ENCODE assay signal across 7 cellular contexts in the genomic region with DNA sequence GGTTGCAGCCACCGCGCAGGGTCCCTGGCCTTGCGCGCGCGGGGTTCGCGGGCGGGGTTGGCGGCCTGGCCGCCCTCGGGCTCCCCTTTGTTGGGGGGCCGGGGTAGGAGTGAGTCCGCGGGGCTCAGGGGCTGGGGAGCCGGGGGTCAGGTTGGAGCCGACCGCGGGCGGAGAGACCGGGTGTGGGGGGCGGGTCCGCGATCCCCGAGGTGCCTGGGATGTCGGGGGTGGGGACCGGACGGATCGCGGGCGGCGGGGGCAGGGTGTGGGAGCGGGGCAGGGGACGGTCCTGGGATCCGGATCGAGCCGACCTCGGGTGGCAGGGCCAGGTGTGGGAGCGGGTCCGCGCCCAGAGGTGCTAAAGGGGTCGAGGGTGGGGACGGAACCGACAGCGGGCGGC.
DNase-seq lines count a peak whose midpoint lies in the region; ATAC-seq, FAIRE-seq and TF ChIP-seq lines count a peak whose summit lies in the region.
"Not testable (repeated sequence)": the region's sequence is repeated elsewhere in the genome, so short reads cannot be mapped to it uniquely, and the experiment has no call there.

No MANE protein-coding gene starts in this region.

- H2AFZ ChIP-seq in OCI-LY3 (ENCODE audit: low read depth, low read length); HepG2 (ENCODE audit: low read length): not testable (repeated sequence)

- peak; percentile 12 for ATAC-seq in GM19351 (IDR thresholded peaks at IDR 0.05; ENCODE audit: unreplicated experiment)
- peak; percentile 5 for ATAC-seq in HG02798 (IDR thresholded peaks at IDR 0.05; ENCODE audit: poor library complexity, unreplicated experiment)
- peak; percentile 18 for ATAC-seq in activated CD8-positive, alpha-beta memory T cell treated with anti-CD3 and anti-CD28 coated beads, Interleukin-2, amount 10 ng/mL, durations not matched to agents 7 days and 5 days
- ATAC-seq in effector memory CD8-positive, alpha-beta T cell (replicated peaks), result peak; percentile 4
- ATAC-seq in HepG2, result peak; percentile 17

- H3K4me3 ChIP-seq in OCI-LY3 (ENCODE audit: low read length), result peak overlapping the region; percentile 43; the same call in 1 of the 2 replicates
- peak overlapping the region in 1 of 3 experiments; percentile 51; a peak in 2 of 6 replicates for H3K4me3 ChIP-seq in HepG2 (replicated peaks in 1 of 3; ENCODE audit: insufficient read depth in 1 of 3, low read depth in 2 of 3, low read length in 3 of 3)
- peak overlapping the region in 4 of 7 experiments; percentile 19 to 41 (median 24) for H3K4me3 ChIP-seq in skin epidermis

- H3K4me2 ChIP-seq in OCI-LY3 (ENCODE audit: low read length); HepG2 (ENCODE audit: low read depth, low read length): not testable (repeated sequence)

- H3K4me1 Mint-ChIP-seq in activated CD8-positive, alpha-beta memory T cell treated with anti-CD3 and anti-CD28 coated beads, Interleukin-2, amount 10 ng/mL, durations not matched to agents 7 days and 5 days; effector memory CD8-positive, alpha-beta T cell (ENCODE audit: low read depth in 2 of 2): not testable (repeated sequence)

- not testable (repeated sequence) for TF ChIP-seq RAD21 in HepG2 (CRISPR knock-in tag; IDR thresholded peaks at IDR 0.05)

- H3K4me1 ChIP-seq in OCI-LY3 (ENCODE audit: low read length); HepG2 (ENCODE audit: insufficient read depth, low read length): not testable (repeated sequence)

- TF ChIP-seq POLR2A in HepG2 (IDR thresholded peaks at IDR 0.05; ENCODE audit: insufficient read depth in 1 of 2, low read depth in 2 of 2, low read length in 2 of 2), result not testable (repeated sequence)

- FAIRE-seq in HepG2 (lab: Jason Lieb, UNC), result not testable (repeated sequence)

- H3K9me3 ChIP-seq in OCI-LY3 (ENCODE audit: insufficient read depth, low read length); HepG2 (ENCODE audit: low read length): not testable (repeated sequence)

- intact Hi-C loops in HepG2 (cut with micrococcal nuclease; ENCODE audit: unreplicated experiment), result not testable (repeated sequence)

- not testable (repeated sequence) for H3K9me3 Mint-ChIP-seq in activated CD8-positive, alpha-beta memory T cell treated with anti-CD3 and anti-CD28 coated beads, Interleukin-2, amount 10 ng/mL, durations not matched to agents 7 days and 5 days (ENCODE audit: low read depth); effector memory CD8-positive, alpha-beta T cell

- TF ChIP-seq EP300 in HepG2 (IDR thresholded peaks at IDR 0.05; ENCODE audit: low read depth in 2 of 2, low read length in 2 of 2); HepG2 (CRISPR knock-in tag; IDR thresholded peaks at IDR 0.05; ENCODE audit: borderline replicate concordance): not testable (repeated sequence)

- CTCF ChIA-PET in activated CD8-positive, alpha-beta memory T cell treated with anti-CD3 and anti-CD28 coated beads, Interleukin-2, amount 10 ng/mL, durations not matched to agents 7 days and 5 days (lab: Charles Lee); HepG2 (lab: Yijun Ruan, JAX; ENCODE audit: low intra/inter-chr PET ratio, low total read pairs): not testable (repeated sequence)

- H3K27me3 Mint-ChIP-seq in activated CD8-positive, alpha-beta memory T cell treated with anti-CD3 and anti-CD28 coated beads, Interleukin-2, amount 10 ng/mL, durations not matched to agents 7 days and 5 days; effector memory CD8-positive, alpha-beta T cell: not testable (repeated sequence)

- not testable (repeated sequence) for H3K36me3 Mint-ChIP-seq in activated CD8-positive, alpha-beta memory T cell treated with anti-CD3 and anti-CD28 coated beads, Interleukin-2, amount 10 ng/mL, durations not matched to agents 7 days and 5 days; effector memory CD8-positive, alpha-beta T cell (ENCODE audit: insufficient read depth)

- in situ Hi-C loops in HepG2 (cut with HindIII; ENCODE audit: extremely low pct_ligation_motif_present, low pct_unique_long_range_greater_than_20kb), result not testable (repeated sequence)

- POLR2A ChIA-PET in HepG2 (lab: Yijun Ruan, JAX), result not testable (repeated sequence)

- H3K36me3 ChIP-seq in OCI-LY3 (replicated peaks; ENCODE audit: low read depth, low read length); HepG2 (replicated peaks in 1 of 2; ENCODE audit: control insufficient read depth in 1 of 2, insufficient read depth in 2 of 2, low read length in 2 of 2): not testable (repeated sequence)

- WGBS in HepG2 (ENCODE audit: low lambda C conversion rate), result no CpG with 5 or more reads among the region's 46 CpGs

- H3K27ac ChIP-seq in OCI-LY3 (ENCODE audit: low read length); HepG2 (ENCODE audit: extremely low read length, insufficient read depth, low read length): not testable (repeated sequence)
- H3K27ac ChIP-seq in skin epidermis, result peak overlapping the region in 5 of 21 experiments; percentile 66 to 86 (median 73)

- not testable (repeated sequence) for DNase-seq in activated CD8-positive, alpha-beta memory T cell treated with anti-CD3 and anti-CD28 coated beads, Interleukin-2, amount 10 ng/mL, durations not matched to agents 7 days and 5 days; effector memory CD8-positive, alpha-beta T cell; HepG2 (ENCODE audit: low spot score)

- H4K20me1 ChIP-seq in OCI-LY3 (ENCODE audit: insufficient read depth, low read length); HepG2 (ENCODE audit: insufficient read depth, low read length): not testable (repeated sequence)

- H3K79me2 ChIP-seq in OCI-LY3 (ENCODE audit: low read length); HepG2 (ENCODE audit: insufficient read depth, low read length): not testable (repeated sequence)

- H3K9ac ChIP-seq in OCI-LY3 (ENCODE audit: low read length); HepG2 (ENCODE audit: insufficient read depth, low read depth, low read length): not testable (repeated sequence)

- H3K27ac Mint-ChIP-seq in activated CD8-positive, alpha-beta memory T cell treated with anti-CD3 and anti-CD28 coated beads, Interleukin-2, amount 10 ng/mL, durations not matched to agents 7 days and 5 days; effector memory CD8-positive, alpha-beta T cell: not testable (repeated sequence)

- not testable (repeated sequence) for H3K4me3 Mint-ChIP-seq in activated CD8-positive, alpha-beta memory T cell treated with anti-CD3 and anti-CD28 coated beads, Interleukin-2, amount 10 ng/mL, durations not matched to agents 7 days and 5 days; effector memory CD8-positive, alpha-beta T cell

- H3K27me3 ChIP-seq in OCI-LY3 (ENCODE audit: low read depth, low read length); HepG2 (ENCODE audit: control insufficient read depth in 1 of 2, insufficient read depth in 2 of 2, low read length in 2 of 2): not testable (repeated sequence)

- not testable (repeated sequence) for BruUV-seq in HepG2 (replicated peaks; lab: Mats Ljungman, UMichigan)

- TF ChIP-seq CTCF in OCI-LY3 (IDR thresholded peaks at IDR 0.05; ENCODE audit: low read depth, low read length); HepG2 (CRISPR knock-in tag; IDR thresholded peaks at IDR 0.05): not testable (repeated sequence)
